Comparison of ENCODE assay signal across 1 cellular context in genomic region chr16:14405611-14406537, GRCh38.
TF ChIP-seq lines count a peak whose summit lies in the region.

No MANE protein-coding gene starts in this region.

TF ChIP-seq in HepG2, 621 proteins besides CTCF, POLR2A, EP300 and RAD21 (continued from another document and continues in another):
- TF ChIP-seq, protein P1, sequence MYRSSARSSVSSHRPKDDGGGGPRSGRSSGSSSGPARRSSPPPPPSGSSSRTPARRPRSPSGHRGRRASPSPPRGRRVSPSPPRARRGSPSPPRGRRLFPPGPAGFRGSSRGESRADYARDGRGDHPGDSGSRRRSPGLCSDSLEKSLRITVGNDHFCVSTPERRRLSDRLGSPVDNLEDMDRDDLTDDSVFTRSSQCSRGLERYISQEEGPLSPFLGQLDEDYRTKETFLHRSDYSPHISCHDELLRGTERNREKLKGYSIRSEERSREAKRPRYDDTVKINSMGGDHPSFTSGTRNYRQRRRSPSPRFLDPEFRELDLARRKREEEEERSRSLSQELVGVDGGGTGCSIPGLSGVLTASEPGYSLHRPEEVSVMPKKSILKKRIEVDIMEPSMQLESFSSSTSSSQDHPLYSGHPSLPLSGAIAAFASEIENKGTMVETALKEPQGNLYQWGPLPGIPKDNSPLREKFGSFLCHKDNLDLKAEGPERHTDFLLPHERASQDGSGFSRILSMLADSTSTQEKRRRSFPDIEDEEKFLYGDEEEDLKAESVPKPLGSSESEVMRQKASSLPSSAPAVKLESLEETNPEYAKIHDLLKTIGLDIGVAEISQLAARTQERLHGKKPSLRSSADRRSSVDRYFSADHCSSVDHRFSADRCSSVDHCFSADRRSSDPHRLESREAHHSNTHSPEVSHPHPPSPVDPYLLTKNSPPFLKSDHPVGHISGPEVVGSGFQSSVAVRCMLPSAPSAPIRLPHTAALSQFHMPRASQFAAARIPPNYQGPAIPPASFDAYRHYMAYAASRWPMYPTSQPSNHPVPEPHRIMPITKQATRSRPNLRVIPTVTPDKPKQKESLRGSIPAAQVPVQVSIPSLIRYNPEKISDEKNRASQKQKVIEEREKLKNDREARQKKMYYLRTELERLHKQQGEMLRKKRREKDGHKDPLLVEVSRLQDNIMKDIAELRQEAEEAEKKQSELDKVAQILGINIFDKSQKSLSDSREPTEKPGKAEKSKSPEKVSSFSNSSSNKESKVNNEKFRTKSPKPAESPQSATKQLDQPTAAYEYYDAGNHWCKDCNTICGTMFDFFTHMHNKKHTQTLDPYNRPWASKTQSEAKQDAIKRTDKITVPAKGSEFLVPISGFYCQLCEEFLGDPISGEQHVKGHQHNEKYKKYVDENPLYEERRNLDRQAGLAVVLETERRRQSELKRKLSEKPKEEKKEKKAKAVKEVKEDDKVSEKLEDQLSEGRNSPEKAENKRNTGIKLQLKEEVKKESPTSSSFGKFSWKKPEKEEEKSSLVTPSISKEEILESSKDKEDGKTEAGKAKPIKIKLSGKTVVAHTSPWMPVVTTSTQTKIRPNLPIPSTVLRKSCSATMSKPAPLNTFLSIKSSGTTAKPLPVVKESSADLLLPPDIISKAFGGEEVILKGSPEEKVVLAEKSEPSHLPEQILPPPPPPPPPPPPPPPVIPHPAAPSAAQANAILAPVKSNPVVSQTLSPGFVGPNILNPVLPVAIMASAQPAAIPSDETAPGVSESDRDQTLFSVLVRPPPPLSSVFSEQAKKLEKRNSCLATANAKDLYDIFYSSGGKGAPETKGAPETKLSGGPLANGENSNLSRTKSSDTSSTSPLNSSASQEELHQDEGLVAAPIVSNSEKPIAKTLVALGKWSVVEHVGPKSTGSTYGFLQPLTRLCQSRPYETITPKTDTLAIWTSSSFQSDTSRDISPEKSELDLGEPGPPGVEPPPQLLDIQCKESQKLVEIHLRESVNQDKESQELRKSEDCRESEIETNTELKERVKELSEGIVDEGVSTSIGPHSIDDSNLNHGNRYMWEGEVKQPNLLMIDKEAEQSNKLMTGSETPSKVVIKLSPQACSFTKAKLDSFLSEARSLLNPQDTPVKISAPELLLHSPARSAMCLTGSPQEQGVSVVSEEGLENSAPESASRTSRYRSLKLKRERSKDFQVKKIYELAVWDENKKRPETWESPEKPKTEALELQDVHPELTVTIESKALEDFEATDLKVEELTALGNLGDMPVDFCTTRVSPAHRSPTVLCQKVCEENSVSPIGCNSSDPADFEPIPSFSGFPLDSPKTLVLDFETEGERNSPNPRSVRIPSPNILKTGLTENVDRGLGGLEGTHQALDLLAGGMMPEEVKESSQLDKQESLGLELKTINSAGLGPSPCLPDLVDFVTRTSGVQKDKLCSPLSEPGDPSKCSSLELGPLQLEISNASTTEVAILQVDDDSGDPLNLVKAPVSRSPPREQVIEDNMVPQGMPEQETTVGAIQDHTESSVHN (CRISPR knock-in tag; IDR thresholded peaks at IDR 0.05): peak; percentile 55
- no peak for TF ChIP-seq ZBTB40 (IDR thresholded peaks at IDR 0.05)
- TF ChIP-seq ZBTB40 (CRISPR knock-in tag; IDR thresholded peaks at IDR 0.05): peak; percentile 93; the same call in 1 of the 2 replicates
- peak; percentile 82; the same call in 1 of the 2 replicates for TF ChIP-seq IRX3 (CRISPR knock-in tag; IDR thresholded peaks at IDR 0.05; ENCODE audit: borderline replicate concordance, low read depth)
- peak; percentile 53; the same call in 1 of the 2 replicates for TF ChIP-seq GFI1 (CRISPR knock-in tag; IDR thresholded peaks at IDR 0.05; ENCODE audit: borderline replicate concordance)
- TF ChIP-seq NR2C2 (CRISPR knock-in tag; IDR thresholded peaks at IDR 0.05; ENCODE audit: borderline replicate concordance): peak; percentile 72; the same call in 1 of the 2 replicates
- peak; percentile 99 for TF ChIP-seq ZNF572 (CRISPR knock-in tag; IDR thresholded peaks at IDR 0.05)
- peak; percentile 94; the same call in 1 of the 2 replicates for TF ChIP-seq ZNF225 (CRISPR knock-in tag; IDR thresholded peaks at IDR 0.05)
- TF ChIP-seq, protein P2, sequence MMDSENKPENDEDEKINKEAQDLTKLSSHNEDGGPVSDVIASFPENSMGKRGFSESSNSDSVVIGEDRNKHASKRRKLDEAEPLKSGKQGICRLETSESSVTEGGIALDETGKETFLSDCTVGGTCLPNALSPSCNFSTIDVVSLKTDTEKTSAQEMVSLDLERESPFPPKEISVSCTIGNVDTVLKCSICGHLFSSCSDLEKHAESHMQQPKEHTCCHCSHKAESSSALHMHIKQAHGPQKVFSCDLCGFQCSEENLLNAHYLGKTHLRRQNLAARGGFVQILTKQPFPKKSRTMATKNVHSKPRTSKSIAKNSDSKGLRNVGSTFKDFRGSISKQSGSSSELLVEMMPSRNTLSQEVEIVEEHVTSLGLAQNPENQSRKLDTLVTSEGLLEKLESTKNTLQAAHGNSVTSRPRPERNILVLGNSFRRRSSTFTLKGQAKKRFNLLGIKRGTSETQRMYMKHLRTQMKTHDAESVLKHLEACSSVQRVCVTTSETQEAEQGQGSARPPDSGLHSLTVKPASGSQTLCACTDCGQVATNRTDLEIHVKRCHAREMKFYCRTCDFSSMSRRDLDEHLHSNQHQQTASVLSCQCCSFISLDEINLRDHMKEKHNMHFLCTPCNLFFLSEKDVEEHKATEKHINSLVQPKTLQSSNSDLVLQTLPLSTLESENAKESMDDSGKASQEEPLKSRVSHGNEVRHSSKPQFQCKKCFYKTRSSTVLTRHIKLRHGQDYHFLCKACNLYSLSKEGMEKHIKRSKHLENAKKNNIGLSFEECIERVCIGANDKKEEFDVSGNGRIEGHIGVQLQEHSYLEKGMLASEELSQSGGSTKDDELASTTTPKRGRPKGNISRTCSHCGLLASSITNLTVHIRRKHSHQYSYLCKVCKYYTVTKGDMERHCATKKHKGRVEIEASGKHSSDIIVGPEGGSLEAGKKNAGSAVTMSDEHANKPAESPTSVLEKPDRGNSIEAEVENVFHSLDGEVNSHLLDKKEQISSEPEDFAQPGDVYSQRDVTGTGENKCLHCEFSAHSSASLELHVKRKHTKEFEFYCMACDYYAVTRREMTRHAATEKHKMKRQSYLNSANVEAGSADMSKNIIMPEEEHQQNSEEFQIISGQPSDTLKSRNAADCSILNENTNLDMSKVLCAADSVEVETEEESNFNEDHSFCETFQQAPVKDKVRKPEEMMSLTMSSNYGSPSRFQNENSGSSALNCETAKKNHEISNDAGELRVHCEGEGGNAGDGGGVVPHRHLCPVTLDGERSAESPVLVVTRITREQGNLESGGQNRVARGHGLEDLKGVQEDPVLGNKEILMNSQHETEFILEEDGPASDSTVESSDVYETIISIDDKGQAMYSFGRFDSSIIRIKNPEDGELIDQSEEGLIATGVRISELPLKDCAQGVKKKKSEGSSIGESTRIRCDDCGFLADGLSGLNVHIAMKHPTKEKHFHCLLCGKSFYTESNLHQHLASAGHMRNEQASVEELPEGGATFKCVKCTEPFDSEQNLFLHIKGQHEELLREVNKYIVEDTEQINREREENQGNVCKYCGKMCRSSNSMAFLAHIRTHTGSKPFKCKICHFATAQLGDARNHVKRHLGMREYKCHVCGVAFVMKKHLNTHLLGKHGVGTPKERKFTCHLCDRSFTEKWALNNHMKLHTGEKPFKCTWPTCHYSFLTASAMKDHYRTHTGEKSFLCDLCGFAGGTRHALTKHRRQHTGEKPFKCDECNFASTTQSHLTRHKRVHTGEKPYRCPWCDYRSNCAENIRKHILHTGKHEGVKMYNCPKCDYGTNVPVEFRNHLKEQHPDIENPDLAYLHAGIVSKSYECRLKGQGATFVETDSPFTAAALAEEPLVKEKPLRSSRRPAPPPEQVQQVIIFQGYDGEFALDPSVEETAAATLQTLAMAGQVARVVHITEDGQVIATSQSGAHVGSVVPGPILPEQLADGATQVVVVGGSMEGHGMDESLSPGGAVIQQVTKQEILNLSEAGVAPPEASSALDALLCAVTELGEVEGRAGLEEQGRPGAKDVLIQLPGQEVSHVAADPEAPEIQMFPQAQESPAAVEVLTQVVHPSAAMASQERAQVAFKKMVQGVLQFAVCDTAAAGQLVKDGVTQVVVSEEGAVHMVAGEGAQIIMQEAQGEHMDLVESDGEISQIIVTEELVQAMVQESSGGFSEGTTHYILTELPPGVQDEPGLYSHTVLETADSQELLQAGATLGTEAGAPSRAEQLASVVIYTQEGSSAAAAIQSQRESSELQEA (CRISPR knock-in tag; IDR thresholded peaks at IDR 0.05; ENCODE audit: not compliant biosample characterization): peak; percentile 91
- TF ChIP-seq, protein P3, sequence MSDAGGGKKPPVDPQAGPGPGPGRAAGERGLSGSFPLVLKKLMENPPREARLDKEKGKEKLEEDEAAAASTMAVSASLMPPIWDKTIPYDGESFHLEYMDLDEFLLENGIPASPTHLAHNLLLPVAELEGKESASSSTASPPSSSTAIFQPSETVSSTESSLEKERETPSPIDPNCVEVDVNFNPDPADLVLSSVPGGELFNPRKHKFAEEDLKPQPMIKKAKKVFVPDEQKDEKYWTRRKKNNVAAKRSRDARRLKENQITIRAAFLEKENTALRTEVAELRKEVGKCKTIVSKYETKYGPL (CRISPR knock-in tag; IDR thresholded peaks at IDR 0.05): peak; percentile 76; the same call in 1 of the 2 replicates
- TF ChIP-seq GLI4 (CRISPR knock-in tag; IDR thresholded peaks at IDR 0.05; ENCODE audit: borderline replicate concordance): peak; percentile 94
- no peak; the same call in none of the 2 replicates for TF ChIP-seq SP5 (CRISPR knock-in tag; IDR thresholded peaks at IDR 0.05; ENCODE audit: borderline replicate concordance, low read depth)
- TF ChIP-seq, protein P4, sequence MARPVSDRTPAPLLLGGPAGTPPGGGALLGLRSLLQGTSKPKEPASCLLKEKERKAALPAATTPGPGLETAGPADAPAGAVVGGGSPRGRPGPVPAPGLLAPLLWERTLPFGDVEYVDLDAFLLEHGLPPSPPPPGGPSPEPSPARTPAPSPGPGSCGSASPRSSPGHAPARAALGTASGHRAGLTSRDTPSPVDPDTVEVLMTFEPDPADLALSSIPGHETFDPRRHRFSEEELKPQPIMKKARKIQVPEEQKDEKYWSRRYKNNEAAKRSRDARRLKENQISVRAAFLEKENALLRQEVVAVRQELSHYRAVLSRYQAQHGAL (CRISPR knock-in tag; IDR thresholded peaks at IDR 0.05; ENCODE audit: not compliant biosample characterization): peak; percentile 89
- TF ChIP-seq TRIM24 (CRISPR knock-in tag; IDR thresholded peaks at IDR 0.05): no peak
- TF ChIP-seq SMAD9 (CRISPR knock-in tag; IDR thresholded peaks at IDR 0.05): no peak
- no peak; the same call in 1 of the 2 replicates for TF ChIP-seq ZNF12 (CRISPR knock-in tag; IDR thresholded peaks at IDR 0.05)
- TF ChIP-seq POLR2G (IDR thresholded peaks at IDR 0.05; ENCODE audit: low read depth, low read length): peak; percentile 93
